Comparison of ENCODE assay signal across 20 cellular contexts in the genomic region with DNA sequence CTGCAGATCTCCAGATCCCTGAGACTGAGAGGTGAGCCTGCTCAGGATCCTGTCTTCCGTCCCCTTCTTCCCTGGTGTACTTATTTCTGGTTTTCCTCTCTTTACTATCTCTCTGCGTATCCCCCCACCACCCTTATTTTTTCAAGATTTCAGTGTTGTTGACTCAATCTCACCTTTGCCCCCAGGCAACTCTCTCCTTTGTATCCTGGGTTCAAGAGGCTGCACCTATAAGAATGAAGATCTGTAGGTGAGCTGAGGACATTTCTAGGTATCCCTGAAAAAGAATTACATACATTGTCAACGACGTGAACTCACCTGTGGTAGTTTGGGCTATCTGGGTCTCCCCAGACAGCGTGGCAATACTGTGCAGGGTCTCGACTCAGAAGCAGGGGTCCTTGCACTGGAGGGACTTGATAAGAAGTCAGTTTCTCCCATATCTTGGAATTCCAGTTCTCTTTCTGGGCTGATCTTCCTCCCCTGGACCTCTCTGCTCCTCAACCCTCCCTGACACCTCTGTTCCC. TPM values are rescaled to one million over a fixed set of nuclear protein-coding genes. Genes with fewer than 3 reads are reported as not detected.
"Had no signal": no experiment of that assay in that cellular context is flagged by ENCODE, and none has a peak within 500 bp of the region (broad histone marks: within the 10 kb centered on the region; RNA-seq: fewer than 3 reads in every experiment).

No MANE protein-coding gene starts in this region.

- H3K9me3 ChIP-seq: gastroesophageal sphincter, heart right ventricle, pancreas, transverse colon, vagina had no signal

- H3K36me3 ChIP-seq: pancreas, transverse colon, vagina had no signal

- H3K27me3 Mint-ChIP-seq: activated naive CD8-positive, alpha-beta T cell treated with anti-CD3 and anti-CD28 coated beads for 36 hours had no signal

- H3K27ac Mint-ChIP-seq: activated naive CD8-positive, alpha-beta T cell treated with anti-CD3 and anti-CD28 coated beads for 36 hours; activated T-helper 1 cell treated with anti-CD3 and anti-CD28 coated beads, Interleukin-12 subunit alpha, Interleukin-12 subunit beta, Interleukin-2, Interleukin-4 antibody, amounts not matched to agents 30 ng/mL and 10 ng/mL and 1 ng/mL, durations not matched to agents 14 hours and 24 hours and 36 hours; effector memory CD8-positive, alpha-beta T cell had no signal

- DNase-seq: activated naive CD8-positive, alpha-beta T cell treated with anti-CD3 and anti-CD28 coated beads for 36 hours; effector memory CD8-positive, alpha-beta T cell; heart right ventricle; left colon; pancreas; retina; stimulated activated CD4-positive, alpha-beta T cell treated with anti-CD3 and anti-CD28 coated beads, Interleukin-15, amount 100 ng/mL, for 24 hours; stimulated activated CD4-positive, alpha-beta T cell treated with anti-CD3 and anti-CD28 coated beads, Interleukin-4, amount 100 ng/mL, for 1 hour; stimulated activated naive CD4-positive, alpha-beta T cell; T-helper 9 cell; transverse colon had no signal

- H3K27ac ChIP-seq: gastroesophageal sphincter, heart right ventricle, pancreas, skin epidermis, transverse colon, vagina had no signal

- H3K4me1 ChIP-seq: transverse colon, vagina had no signal

- H3K9me3 Mint-ChIP-seq: activated naive CD8-positive, alpha-beta T cell treated with anti-CD3 and anti-CD28 coated beads for 36 hours; activated T-helper 1 cell treated with anti-CD3 and anti-CD28 coated beads, Interleukin-12 subunit alpha, Interleukin-12 subunit beta, Interleukin-2, Interleukin-4 antibody, amounts not matched to agents 30 ng/mL and 10 ng/mL and 1 ng/mL, durations not matched to agents 14 hours and 24 hours and 36 hours; central memory CD8-positive, alpha-beta T cell; effector memory CD8-positive, alpha-beta T cell had no signal

- H3K4me3 ChIP-seq: gastroesophageal sphincter, heart right ventricle, lung, pancreas, skin epidermis, transverse colon, vagina had no signal

- H3K4me3 Mint-ChIP-seq: activated naive CD8-positive, alpha-beta T cell treated with anti-CD3 and anti-CD28 coated beads for 36 hours; activated T-helper 1 cell treated with anti-CD3 and anti-CD28 coated beads, Interleukin-12 subunit alpha, Interleukin-12 subunit beta, Interleukin-2, Interleukin-4 antibody, amounts not matched to agents 30 ng/mL and 10 ng/mL and 1 ng/mL, durations not matched to agents 14 hours and 24 hours and 36 hours; central memory CD8-positive, alpha-beta T cell; effector memory CD8-positive, alpha-beta T cell had no signal

- H3K4me1 Mint-ChIP-seq: activated naive CD8-positive, alpha-beta T cell treated with anti-CD3 and anti-CD28 coated beads for 36 hours had no signal

- H3K27me3 ChIP-seq: gastroesophageal sphincter, heart right ventricle, pancreas, transverse colon, vagina had no signal

RNA-seq across cellular contexts. Expression of gene CIROP, which starts 0.7 kb away (rescaled TPM):
- total RNA-seq: activated CD8-positive, alpha-beta memory T cell treated with anti-CD3 and anti-CD28 coated beads for 36 hours; activated naive CD8-positive, alpha-beta T cell treated with anti-CD3 and anti-CD28 coated beads for 36 hours; activated T-helper 1 cell treated with anti-CD3 and anti-CD28 coated beads, Interleukin-12 subunit alpha, Interleukin-12 subunit beta, Interleukin-2, Interleukin-4 antibody, amounts not matched to agents 30 ng/mL and 10 ng/mL and 1 ng/mL, durations not matched to agents 14 hours and 24 hours and 36 hours; epithelial cell of proximal tubule; heart right ventricle; left colon; lung; pancreas; subcutaneous adipose tissue; transverse colon; vagina had no signal

RNA-seq across cellular contexts. Expression of gene CEBPE, which starts 14.9 kb away (rescaled TPM):
- total RNA-seq: activated T-helper 1 cell treated with anti-CD3 and anti-CD28 coated beads, Interleukin-12 subunit alpha, Interleukin-12 subunit beta, Interleukin-2, Interleukin-4 antibody, amounts not matched to agents 30 ng/mL and 10 ng/mL and 1 ng/mL, durations not matched to agents 14 hours and 24 hours and 36 hours; epithelial cell of proximal tubule; gastroesophageal sphincter; left colon; pancreas; transverse colon; vagina had no signal
